ENCODE assay signal across 2 cellular contexts in genomic region chr1:229570305-229570704, GRCh38.
TF ChIP-seq lines count a peak whose summit lies in the region.

No MANE protein-coding gene starts in this region.

TF ChIP-seq in GM23338, 12 proteins besides CTCF, POLR2A, EP300 and RAD21:
- TF ChIP-seq EZH2 (IDR thresholded peaks at IDR 0.05; ENCODE audit: low read depth, unreplicated experiment) (no peak), POLR2AphosphoS5 (IDR thresholded peaks at IDR 0.05; ENCODE audit: low read depth) (no peak), CREB1 (CRISPR knock-in tag; IDR thresholded peaks at IDR 0.05; ENCODE audit: low read depth) (no peak), STAT1 (IDR thresholded peaks at IDR 0.05; ENCODE audit: unreplicated experiment) (no peak), JUNB (IDR thresholded peaks at IDR 0.05; ENCODE audit: unreplicated experiment) (no peak), ZNF114 (CRISPR knock-in tag; IDR thresholded peaks at IDR 0.05) (no peak), ETS1 (IDR thresholded peaks at IDR 0.05) (no peak)
- TF ChIP-seq, protein P1, sequence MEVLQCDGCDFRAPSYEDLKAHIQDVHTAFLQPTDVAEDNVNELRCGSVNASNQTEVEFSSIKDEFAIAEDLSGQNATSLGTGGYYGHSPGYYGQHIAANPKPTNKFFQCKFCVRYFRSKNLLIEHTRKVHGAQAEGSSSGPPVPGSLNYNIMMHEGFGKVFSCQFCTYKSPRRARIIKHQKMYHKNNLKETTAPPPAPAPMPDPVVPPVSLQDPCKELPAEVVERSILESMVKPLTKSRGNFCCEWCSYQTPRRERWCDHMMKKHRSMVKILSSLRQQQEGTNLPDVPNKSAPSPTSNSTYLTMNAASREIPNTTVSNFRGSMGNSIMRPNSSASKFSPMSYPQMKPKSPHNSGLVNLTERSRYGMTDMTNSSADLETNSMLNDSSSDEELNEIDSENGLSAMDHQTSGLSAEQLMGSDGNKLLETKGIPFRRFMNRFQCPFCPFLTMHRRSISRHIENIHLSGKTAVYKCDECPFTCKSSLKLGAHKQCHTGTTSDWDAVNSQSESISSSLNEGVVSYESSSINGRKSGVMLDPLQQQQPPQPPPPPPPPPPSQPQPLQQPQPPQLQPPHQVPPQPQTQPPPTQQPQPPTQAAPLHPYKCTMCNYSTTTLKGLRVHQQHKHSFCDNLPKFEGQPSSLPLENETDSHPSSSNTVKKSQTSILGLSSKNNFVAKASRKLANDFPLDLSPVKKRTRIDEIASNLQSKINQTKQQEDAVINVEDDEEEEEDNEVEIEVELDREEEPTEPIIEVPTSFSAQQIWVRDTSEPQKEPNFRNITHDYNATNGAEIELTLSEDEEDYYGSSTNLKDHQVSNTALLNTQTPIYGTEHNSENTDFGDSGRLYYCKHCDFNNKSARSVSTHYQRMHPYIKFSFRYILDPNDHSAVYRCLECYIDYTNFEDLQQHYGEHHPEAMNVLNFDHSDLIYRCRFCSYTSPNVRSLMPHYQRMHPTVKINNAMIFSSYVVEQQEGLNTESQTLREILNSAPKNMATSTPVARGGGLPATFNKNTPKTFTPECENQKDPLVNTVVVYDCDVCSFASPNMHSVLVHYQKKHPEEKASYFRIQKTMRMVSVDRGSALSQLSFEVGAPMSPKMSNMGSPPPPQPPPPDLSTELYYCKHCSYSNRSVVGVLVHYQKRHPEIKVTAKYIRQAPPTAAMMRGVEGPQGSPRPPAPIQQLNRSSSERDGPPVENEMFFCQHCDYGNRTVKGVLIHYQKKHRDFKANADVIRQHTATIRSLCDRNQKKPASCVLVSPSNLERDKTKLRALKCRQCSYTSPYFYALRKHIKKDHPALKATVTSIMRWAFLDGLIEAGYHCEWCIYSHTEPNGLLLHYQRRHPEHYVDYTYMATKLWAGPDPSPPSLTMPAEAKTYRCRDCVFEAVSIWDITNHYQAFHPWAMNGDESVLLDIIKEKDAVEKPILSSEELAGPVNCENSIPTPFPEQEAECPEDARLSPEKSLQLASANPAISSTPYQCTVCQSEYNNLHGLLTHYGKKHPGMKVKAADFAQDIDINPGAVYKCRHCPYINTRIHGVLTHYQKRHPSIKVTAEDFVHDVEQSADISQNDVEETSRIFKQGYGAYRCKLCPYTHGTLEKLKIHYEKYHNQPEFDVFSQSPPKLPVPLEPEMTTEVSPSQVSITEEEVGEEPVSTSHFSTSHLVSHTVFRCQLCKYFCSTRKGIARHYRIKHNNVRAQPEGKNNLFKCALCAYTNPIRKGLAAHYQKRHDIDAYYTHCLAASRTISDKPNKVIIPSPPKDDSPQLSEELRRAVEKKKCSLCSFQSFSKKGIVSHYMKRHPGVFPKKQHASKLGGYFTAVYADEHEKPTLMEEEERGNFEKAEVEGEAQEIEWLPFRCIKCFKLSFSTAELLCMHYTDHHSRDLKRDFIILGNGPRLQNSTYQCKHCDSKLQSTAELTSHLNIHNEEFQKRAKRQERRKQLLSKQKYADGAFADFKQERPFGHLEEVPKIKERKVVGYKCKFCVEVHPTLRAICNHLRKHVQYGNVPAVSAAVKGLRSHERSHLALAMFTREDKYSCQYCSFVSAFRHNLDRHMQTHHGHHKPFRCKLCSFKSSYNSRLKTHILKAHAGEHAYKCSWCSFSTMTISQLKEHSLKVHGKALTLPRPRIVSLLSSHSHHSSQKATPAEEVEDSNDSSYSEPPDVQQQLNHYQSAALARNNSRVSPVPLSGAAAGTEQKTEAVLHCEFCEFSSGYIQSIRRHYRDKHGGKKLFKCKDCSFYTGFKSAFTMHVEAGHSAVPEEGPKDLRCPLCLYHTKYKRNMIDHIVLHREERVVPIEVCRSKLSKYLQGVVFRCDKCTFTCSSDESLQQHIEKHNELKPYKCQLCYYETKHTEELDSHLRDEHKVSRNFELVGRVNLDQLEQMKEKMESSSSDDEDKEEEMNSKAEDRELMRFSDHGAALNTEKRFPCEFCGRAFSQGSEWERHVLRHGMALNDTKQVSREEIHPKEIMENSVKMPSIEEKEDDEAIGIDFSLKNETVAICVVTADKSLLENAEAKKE (CRISPR knock-in tag; IDR thresholded peaks at IDR 0.05): no peak
- TF ChIP-seq, protein P2, sequence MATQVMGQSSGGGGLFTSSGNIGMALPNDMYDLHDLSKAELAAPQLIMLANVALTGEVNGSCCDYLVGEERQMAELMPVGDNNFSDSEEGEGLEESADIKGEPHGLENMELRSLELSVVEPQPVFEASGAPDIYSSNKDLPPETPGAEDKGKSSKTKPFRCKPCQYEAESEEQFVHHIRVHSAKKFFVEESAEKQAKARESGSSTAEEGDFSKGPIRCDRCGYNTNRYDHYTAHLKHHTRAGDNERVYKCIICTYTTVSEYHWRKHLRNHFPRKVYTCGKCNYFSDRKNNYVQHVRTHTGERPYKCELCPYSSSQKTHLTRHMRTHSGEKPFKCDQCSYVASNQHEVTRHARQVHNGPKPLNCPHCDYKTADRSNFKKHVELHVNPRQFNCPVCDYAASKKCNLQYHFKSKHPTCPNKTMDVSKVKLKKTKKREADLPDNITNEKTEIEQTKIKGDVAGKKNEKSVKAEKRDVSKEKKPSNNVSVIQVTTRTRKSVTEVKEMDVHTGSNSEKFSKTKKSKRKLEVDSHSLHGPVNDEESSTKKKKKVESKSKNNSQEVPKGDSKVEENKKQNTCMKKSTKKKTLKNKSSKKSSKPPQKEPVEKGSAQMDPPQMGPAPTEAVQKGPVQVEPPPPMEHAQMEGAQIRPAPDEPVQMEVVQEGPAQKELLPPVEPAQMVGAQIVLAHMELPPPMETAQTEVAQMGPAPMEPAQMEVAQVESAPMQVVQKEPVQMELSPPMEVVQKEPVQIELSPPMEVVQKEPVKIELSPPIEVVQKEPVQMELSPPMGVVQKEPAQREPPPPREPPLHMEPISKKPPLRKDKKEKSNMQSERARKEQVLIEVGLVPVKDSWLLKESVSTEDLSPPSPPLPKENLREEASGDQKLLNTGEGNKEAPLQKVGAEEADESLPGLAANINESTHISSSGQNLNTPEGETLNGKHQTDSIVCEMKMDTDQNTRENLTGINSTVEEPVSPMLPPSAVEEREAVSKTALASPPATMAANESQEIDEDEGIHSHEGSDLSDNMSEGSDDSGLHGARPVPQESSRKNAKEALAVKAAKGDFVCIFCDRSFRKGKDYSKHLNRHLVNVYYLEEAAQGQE (IDR thresholded peaks at IDR 0.05; ENCODE audit: unreplicated experiment): no peak

TF ChIP-seq in HEK293T, 16 proteins besides CTCF, POLR2A, EP300 and RAD21:
- TF ChIP-seq L3MBTL2 (conservative IDR thresholded peaks at IDR 0.05): no peak
- no peak for TF ChIP-seq ELF4 (IDR thresholded peaks at IDR 0.05)
- no peak for TF ChIP-seq ZNF384 (IDR thresholded peaks at IDR 0.05)
- no peak for TF ChIP-seq SP1 (IDR thresholded peaks at IDR 0.05)
- no peak for TF ChIP-seq FOXK2 (IDR thresholded peaks at IDR 0.05)
- TF ChIP-seq FOXA1 (IDR thresholded peaks at IDR 0.05): no peak
- TF ChIP-seq, protein P3, sequence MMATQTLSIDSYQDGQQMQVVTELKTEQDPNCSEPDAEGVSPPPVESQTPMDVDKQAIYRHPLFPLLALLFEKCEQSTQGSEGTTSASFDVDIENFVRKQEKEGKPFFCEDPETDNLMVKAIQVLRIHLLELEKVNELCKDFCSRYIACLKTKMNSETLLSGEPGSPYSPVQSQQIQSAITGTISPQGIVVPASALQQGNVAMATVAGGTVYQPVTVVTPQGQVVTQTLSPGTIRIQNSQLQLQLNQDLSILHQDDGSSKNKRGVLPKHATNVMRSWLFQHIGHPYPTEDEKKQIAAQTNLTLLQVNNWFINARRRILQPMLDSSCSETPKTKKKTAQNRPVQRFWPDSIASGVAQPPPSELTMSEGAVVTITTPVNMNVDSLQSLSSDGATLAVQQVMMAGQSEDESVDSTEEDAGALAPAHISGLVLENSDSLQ (IDR thresholded peaks at IDR 0.05): no peak
- TF ChIP-seq ARNT (IDR thresholded peaks at IDR 0.05): no peak
- TF ChIP-seq NFRKB (IDR thresholded peaks at IDR 0.05): no peak
- TF ChIP-seq CTBP1 (IDR thresholded peaks at IDR 0.05; ENCODE audit: borderline replicate concordance): no peak
- no peak for TF ChIP-seq BHLHE40 (IDR thresholded peaks at IDR 0.05; ENCODE audit: borderline replicate concordance)
- no peak for TF ChIP-seq SUZ12 (IDR thresholded peaks at IDR 0.05)
- TF ChIP-seq LEF1 (IDR thresholded peaks at IDR 0.05; ENCODE audit: borderline replicate concordance): no peak
- no peak for TF ChIP-seq TARDBP (IDR thresholded peaks at IDR 0.05)
- no peak for TF ChIP-seq FOXM1 (IDR thresholded peaks at IDR 0.05; ENCODE audit: borderline replicate concordance)
- TF ChIP-seq HDGF (IDR thresholded peaks at IDR 0.05; ENCODE audit: borderline replicate concordance): no peak
